1 cellular context compared by ENCODE assay signal in genomic region chr18:8788503-8789429, GRCh38.
TF ChIP-seq lines count a peak whose summit lies in the region.

No MANE protein-coding gene starts in this region.

TF ChIP-seq in WTC11, 78 proteins besides CTCF, POLR2A, EP300 and RAD21 (continued from another document):
- no peak for TF ChIP-seq HMGXB4 (CRISPR knock-in tag; IDR thresholded peaks at IDR 0.05)
- no peak for TF ChIP-seq AFF4 (CRISPR knock-in tag; IDR thresholded peaks at IDR 0.05; ENCODE audit: borderline replicate concordance)
- no peak for TF ChIP-seq TEAD1 (CRISPR knock-in tag; IDR thresholded peaks at IDR 0.05)
- TF ChIP-seq PRRX2 (CRISPR knock-in tag; IDR thresholded peaks at IDR 0.05) = no peak
- TF ChIP-seq PRDM15 (CRISPR knock-in tag; IDR thresholded peaks at IDR 0.05) = no peak
- TF ChIP-seq ZNF532 (CRISPR knock-in tag; IDR thresholded peaks at IDR 0.05; ENCODE audit: borderline replicate concordance) = no peak
- TF ChIP-seq KAT7 (CRISPR knock-in tag; IDR thresholded peaks at IDR 0.05; ENCODE audit: borderline replicate concordance) = no peak
- no peak for TF ChIP-seq ARID4B (CRISPR knock-in tag; IDR thresholded peaks at IDR 0.05; ENCODE audit: borderline replicate concordance)
- no peak for TF ChIP-seq TCF7 (CRISPR knock-in tag; IDR thresholded peaks at IDR 0.05; ENCODE audit: low read depth)
- no peak for TF ChIP-seq ZNF219 (CRISPR knock-in tag; IDR thresholded peaks at IDR 0.05; ENCODE audit: borderline replicate concordance)
- TF ChIP-seq NR1H2 (CRISPR knock-in tag; IDR thresholded peaks at IDR 0.05) = no peak
- TF ChIP-seq, protein P1, sequence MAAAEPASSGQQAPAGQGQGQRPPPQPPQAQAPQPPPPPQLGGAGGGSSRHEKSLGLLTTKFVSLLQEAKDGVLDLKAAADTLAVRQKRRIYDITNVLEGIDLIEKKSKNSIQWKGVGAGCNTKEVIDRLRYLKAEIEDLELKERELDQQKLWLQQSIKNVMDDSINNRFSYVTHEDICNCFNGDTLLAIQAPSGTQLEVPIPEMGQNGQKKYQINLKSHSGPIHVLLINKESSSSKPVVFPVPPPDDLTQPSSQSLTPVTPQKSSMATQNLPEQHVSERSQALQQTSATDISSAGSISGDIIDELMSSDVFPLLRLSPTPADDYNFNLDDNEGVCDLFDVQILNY (CRISPR knock-in tag; IDR thresholded peaks at IDR 0.05) = no peak
- no peak for TF ChIP-seq IRF1 (CRISPR knock-in tag; IDR thresholded peaks at IDR 0.05)
